1 cellular context compared by ENCODE assay signal in the genomic region with DNA sequence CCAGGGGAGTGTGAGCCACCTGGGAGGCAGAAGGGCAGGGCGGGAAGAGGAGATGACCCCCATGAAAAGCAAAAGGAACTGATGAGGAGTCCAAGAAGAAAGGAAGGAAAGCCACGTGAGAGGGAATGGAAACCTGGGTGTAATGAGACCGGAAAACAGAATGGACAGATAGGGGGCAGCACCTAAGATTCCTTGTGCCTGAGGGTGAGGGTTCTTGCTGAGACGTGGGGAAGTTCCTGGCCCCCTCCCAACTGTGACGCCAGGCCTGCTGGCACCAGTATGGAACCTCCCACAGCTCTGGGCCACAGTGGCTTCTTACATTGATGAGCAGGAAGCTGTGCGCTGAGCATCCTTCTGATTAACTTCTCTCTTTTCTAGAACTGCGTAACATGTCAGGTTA.
TF ChIP-seq lines count a peak whose summit lies in the region.

No MANE protein-coding gene starts in this region.

TF ChIP-seq in WTC11, 78 proteins besides CTCF, POLR2A, EP300 and RAD21 (continued from another document):
- TF ChIP-seq, protein P1, sequence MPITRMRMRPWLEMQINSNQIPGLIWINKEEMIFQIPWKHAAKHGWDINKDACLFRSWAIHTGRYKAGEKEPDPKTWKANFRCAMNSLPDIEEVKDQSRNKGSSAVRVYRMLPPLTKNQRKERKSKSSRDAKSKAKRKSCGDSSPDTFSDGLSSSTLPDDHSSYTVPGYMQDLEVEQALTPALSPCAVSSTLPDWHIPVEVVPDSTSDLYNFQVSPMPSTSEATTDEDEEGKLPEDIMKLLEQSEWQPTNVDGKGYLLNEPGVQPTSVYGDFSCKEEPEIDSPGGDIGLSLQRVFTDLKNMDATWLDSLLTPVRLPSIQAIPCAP (CRISPR knock-in tag; IDR thresholded peaks at IDR 0.05) = no peak
- TF ChIP-seq CDX4 (CRISPR knock-in tag; IDR thresholded peaks at IDR 0.05; ENCODE audit: borderline replicate concordance) = no peak
